8 cellular contexts compared by ENCODE assay signal in genomic region chr7:98106647-98107312, GRCh38. TPM values are rescaled to one million over a fixed set of nuclear protein-coding genes. Genes with fewer than 3 reads are reported as not detected.
DNase-seq lines count a peak whose midpoint lies in the region; TF ChIP-seq lines count a peak whose summit lies in the region.

LMTK2 (plus strand) TSS chr7:98106862; CDS start chr7:98107178, 316 bp downstream.

- peak within 1 kb of the TSS; percentile 74 for H3K18ac ChIP-seq in H9 (ENCODE audit: insufficient read length, low read depth, low read length)

- H3K79me2 ChIP-seq in H9 (ENCODE audit: insufficient read depth, low read length), result peaks cover 13% of the 10 kb centered on the region; the same call in 1 of the 2 replicates

- no peak within 1 kb of the TSS for H2BK15ac ChIP-seq in H9 (ENCODE audit: low read depth, low read length)

- H2BK12ac ChIP-seq in H9 (ENCODE audit: insufficient read length, low read depth, low read length), result no peak within 1 kb of the TSS

- H3K27ac Mint-ChIP-seq in H9, result peak within 1 kb of the TSS; percentile 96 to 99 (median 96)

- peak within 1 kb of the TSS; percentile 72 for H3K9ac ChIP-seq in H9 (ENCODE audit: extremely low read depth, insufficient read length, low read length)
- H3K9ac ChIP-seq in subcutaneous abdominal adipose tissue (ENCODE audit: low read length in 5 of 5), result peak within 1 kb of the TSS; percentile 6 to 92 (median 77)

- no peak within 1 kb of the TSS for H3K56ac ChIP-seq in H9 (ENCODE audit: insufficient read length, low read depth, low read length)

- H3K23me2 ChIP-seq in H9 (ENCODE audit: insufficient read length, low read depth, low read length, poor library complexity, severe bottlenecking), result peaks cover 3% of the 10 kb centered on the region

- peaks cover 2 to 6% (median 3%) of the 10 kb centered on the region in 3 experiments; a peak in 4 of 7 replicates for H3K36me3 Mint-ChIP-seq in H9 (ENCODE audit: insufficient read depth in 1 of 3, low read depth in 3 of 3)

- peak within 1 kb of the TSS; percentile 98 to 99 for H3K4me3 Mint-ChIP-seq in H9

- H3K27ac ChIP-seq in H9 (ENCODE audit: insufficient read length, low read depth, low read length) (no peak within 1 kb of the TSS), subcutaneous abdominal adipose tissue (ENCODE audit: low read depth, low read length) (peak within 1 kb of the TSS; percentile 70)

- H3K9me3 Mint-ChIP-seq in H9, result peaks cover 4 to 5% of the 10 kb centered on the region in 2 experiments

- peak within 1 kb of the TSS; percentile 53 for H3K4me2 ChIP-seq in H9 (ENCODE audit: insufficient read depth, insufficient read length, low read length)

- no peaks in the 10 kb centered on the region for H3K9me3 ChIP-seq in H9 (ENCODE audit: control insufficient read depth, low read depth, low read length)
- H3K9me3 ChIP-seq in MG63, result no peaks in the 10 kb centered on the region
- no peaks in the 10 kb centered on the region for H3K9me3 ChIP-seq in neuron (ENCODE audit: low read length)
- peaks cover 0 to 7% (median 3%) of the 10 kb centered on the region in 5 donors for H3K9me3 ChIP-seq in subcutaneous abdominal adipose tissue (ENCODE audit: control insufficient read depth in 5 of 5, low read length in 5 of 5)

- H3K4me1 ChIP-seq in H9 (ENCODE audit: insufficient read depth, low read length), result no peaks in the 10 kb centered on the region
- H3K4me1 ChIP-seq in neuron (ENCODE audit: insufficient read depth, low read length), result peaks cover 23% of the 10 kb centered on the region
- peaks cover 0 to 26% (median 13%) of the 10 kb centered on the region in 5 donors for H3K4me1 ChIP-seq in subcutaneous abdominal adipose tissue (ENCODE audit: control insufficient read depth in 5 of 5, insufficient read depth in 5 of 5, low read length in 5 of 5)

- H3K27me3 Mint-ChIP-seq in H9 (ENCODE audit: low read depth), result no peaks in the 10 kb centered on the region

- H2BK20ac ChIP-seq in H9 (ENCODE audit: low read depth, low read length, poor library complexity, severe bottlenecking), result no peak within 1 kb of the TSS

- peak within 1 kb of the TSS; percentile 84 for H3K14ac ChIP-seq in H9 (ENCODE audit: insufficient read depth, low read length)

- H3K4me1 Mint-ChIP-seq in H9, result peaks cover 33 to 40% of the 10 kb centered on the region in 2 experiments

- H3K79me1 ChIP-seq in H9 (ENCODE audit: insufficient read depth, low read depth, low read length, poor library complexity, severe bottlenecking), result peaks cover 4% of the 10 kb centered on the region

- no peak within 1 kb of the TSS for H2BK120ac ChIP-seq in H9 (ENCODE audit: low read depth, low read length, poor library complexity, severe bottlenecking)

- H2AFZ ChIP-seq in H9 (ENCODE audit: low read length) (no peak within 1 kb of the TSS), neuron (ENCODE audit: low read depth, low read length) (peak within 1 kb of the TSS; percentile 74)

- H3K36me3 ChIP-seq in MG63 (no peaks in the 10 kb centered on the region), neuron (ENCODE audit: insufficient read depth, low read length) (no peaks in the 10 kb centered on the region), subcutaneous abdominal adipose tissue (ENCODE audit: control insufficient read depth in 5 of 5, insufficient read depth in 5 of 5, low read length in 5 of 5) (no peaks in the 10 kb centered on the region)

- no peak within 1 kb of the TSS for H2BK5ac ChIP-seq in H9 (ENCODE audit: insufficient read length, low read length)

- H4K8ac ChIP-seq in H9 (replicated peaks; ENCODE audit: insufficient read length, low read depth, low read length), result no peak within 1 kb of the TSS

- H4K20me1 ChIP-seq in H9 (ENCODE audit: control insufficient read depth, insufficient read depth, insufficient read length), result no peaks in the 10 kb centered on the region

- no peak within 1 kb of the TSS for H3K4ac ChIP-seq in H9 (ENCODE audit: low read depth, low read length)

- no CpG with 5 or more reads among the region's 75 CpGs for WGBS in H9 (ENCODE audit: extremely low coverage, insufficient read length, low lambda C conversion rate)

- H4K91ac ChIP-seq in H9 (ENCODE audit: insufficient read length, low read depth, low read length), result no peak within 1 kb of the TSS

- no peak within 1 kb of the TSS for H4K5ac ChIP-seq in H9 (ENCODE audit: insufficient read length, low read depth, low read length)

- no peak within 1 kb of the TSS for H3T11ph ChIP-seq in H9 (ENCODE audit: low read length)

- TF ChIP-seq CTCF in H9 (conservative IDR thresholded peaks at IDR 0.05), result peak; percentile 96
- TF ChIP-seq CTCF in foreskin fibroblast (IDR thresholded peaks at IDR 0.05; ENCODE audit: low read depth, low read length), result peak; percentile 93

- DNase-seq in GDM1 (lab: John Stamatoyannopoulos, UW) (peak; percentile 88), H9 (peak; percentile 91), MG63 (peak; percentile 79), SIG-M5 treated with dmso at 0.1 percent for 504 hours (lab: John Stamatoyannopoulos, UW; ENCODE audit: unreplicated experiment) (peak; percentile 76), activated gamma-delta T cell treated with Interleukin-2 at 50 U/mL for 16 hours (peak; percentile 96), foreskin fibroblast (peak; percentile 83 to 95)

- H3K27me3 ChIP-seq in H9 (ENCODE audit: insufficient read depth, low read length) (no peaks in the 10 kb centered on the region), MG63 (no peaks in the 10 kb centered on the region), neuron (ENCODE audit: insufficient read depth, low read length) (no peaks in the 10 kb centered on the region), subcutaneous abdominal adipose tissue (ENCODE audit: control insufficient read depth in 5 of 5, insufficient read depth in 4 of 5, low read length in 5 of 5) (peaks cover 0 to 2% (median 0%) of the 10 kb centered on the region in 5 donors)

- H2AK5ac ChIP-seq in H9 (ENCODE audit: insufficient read length, low read length), result no peak within 1 kb of the TSS

- H3K23ac ChIP-seq in H9 (ENCODE audit: insufficient read length, low read depth, low read length), result no peak within 1 kb of the TSS

- H3K4me3 ChIP-seq in MG63, result peak within 1 kb of the TSS; percentile 90
- peak within 1 kb of the TSS; percentile 78 to 82 for H3K4me3 ChIP-seq in foreskin fibroblast (ENCODE audit: low read depth in 1 of 2, low read length in 2 of 2)
- peak within 1 kb of the TSS; percentile 81 for H3K4me3 ChIP-seq in neuron (ENCODE audit: low read length)
- peak within 1 kb of the TSS; percentile 76 to 99 (median 92) for H3K4me3 ChIP-seq in subcutaneous abdominal adipose tissue (ENCODE audit: low read depth in 1 of 5, low read length in 5 of 5)

RNA-seq across cellular contexts. Expression of gene LMTK2, which starts in this region (rescaled TPM):
- 22.3 and 24.9 TPM in 2 replicates for total RNA-seq in H9 (2021)
- 2.6 and 4.8 TPM in 2 replicates for total RNA-seq in MG63 (2014; rRNA removed; shearing (Covaris generic); ENCODE audit: low replicate concordance)
